In genomic region chr6:105515054-105515453, GRCh38 we compare ENCODE assay signal across 20 cellular contexts.
DNase-seq lines count a peak whose midpoint lies in the region; ATAC-seq, FAIRE-seq and TF ChIP-seq lines count a peak whose summit lies in the region.
"Had no signal": no experiment of that assay in that cellular context is flagged by ENCODE, and none has a peak within 500 bp of the region (broad histone marks: within the 10 kb centered on the region; RNA-seq: fewer than 3 reads in every experiment).

No MANE protein-coding gene starts in this region.

- ATAC-seq in T-helper 17 cell: no peak
- ATAC-seq: PC-3 had no signal

- peaks cover under 1% of the 10 kb centered on the region for H3K4me1 Mint-ChIP-seq in T-helper 17 cell
- H3K4me1 Mint-ChIP-seq: CD14-positive monocyte had no signal

- no peak for FAIRE-seq in GM12892 (lab: Jason Lieb, UNC)

- peak; percentile 48 for DNase-seq in NCI-H748 (lab: John Stamatoyannopoulos, UW; ENCODE audit: unreplicated experiment)
- no peak for DNase-seq in NCI-H748 treated with DMSO at 0.1 percent for 48 hours (lab: John Stamatoyannopoulos, UW)
- DNase-seq in NCI-H69 (lab: John Stamatoyannopoulos, UW): peak; percentile 35
- DNase-seq in iPS-NIHi7 (ENCODE audit: extremely low spot score): peak; percentile 22
- no peak for DNase-seq in GM12892 (ENCODE audit: insufficient read length)
- DNase-seq in T-helper 17 cell: no peak
- DNase-seq in thyroid gland: no peak
- DNase-seq in NCI-H2196 treated with DMSO at 0.1 percent for 48 hours (lab: John Stamatoyannopoulos, UW; ENCODE audit: unreplicated experiment): no peak
- DNase-seq: 8988T, DMS 273 treated with DMSO at 0.1 percent for 48 hours, DND-41, GDM1, GM23248, MM.1S, NCI-H1092, NCI-H2171 treated with DMSO at 0.1 percent for 48 hours, NCI-H82, PC-3 had no signal

- H3K4me3 ChIP-seq in thyroid gland (replicated peaks in 1 of 3): no peak overlapping the region
- H3K4me3 ChIP-seq: GM23248 had no signal

- H3K36me3 ChIP-seq in thyroid gland: no peaks in the 10 kb centered on the region

- H3K4me3 Mint-ChIP-seq in T-helper 17 cell: no peak overlapping the region
- H3K4me3 Mint-ChIP-seq: CD14-positive monocyte had no signal

- no peaks in the 10 kb centered on the region for H3K36me3 Mint-ChIP-seq in T-helper 17 cell (ENCODE audit: low read depth)
- H3K36me3 Mint-ChIP-seq: CD14-positive monocyte had no signal

- no peak overlapping the region for H3K27ac ChIP-seq in thyroid gland
- H3K27ac ChIP-seq: GM23248, RWPE1 had no signal

- no peak overlapping the region for H3K27ac Mint-ChIP-seq in T-helper 17 cell

- intact Hi-C loops in thyroid gland (cut with DNase I): no loop called here

- H3K4me1 ChIP-seq in thyroid gland: no peaks in the 10 kb centered on the region

- no peak for TF ChIP-seq CTCF in thyroid gland (IDR thresholded peaks at IDR 0.05)

- 80 to 94% methylated on average over 6 of the region's 6 CpGs for WGBS in thyroid gland, 2 donors

- H3K9me3 ChIP-seq in T-helper 17 cell (ENCODE audit: control insufficient read depth, low read length, poor library complexity, severe bottlenecking): no peaks in the 10 kb centered on the region
- H3K9me3 ChIP-seq in thyroid gland: no peaks in the 10 kb centered on the region

- no peak for TF ChIP-seq POLR2A in GM12892 (IDR thresholded peaks at IDR 0.05; ENCODE audit: low read depth, low read length)
- TF ChIP-seq POLR2A in thyroid gland (IDR thresholded peaks at IDR 0.05): no peak

- peaks cover 15% of the 10 kb centered on the region for H3K27me3 Mint-ChIP-seq in T-helper 17 cell

- H3K27me3 ChIP-seq in thyroid gland: no peaks in the 10 kb centered on the region

Comparison
In these comparisons a context has a peak if more than half of its experiments do, and no peak if none do; other contexts are left out.
1. DNase-seq: peak in NCI-H748 (single experiment), NCI-H69 (single experiment) and iPS-NIHi7 (single experiment); none in NCI-H748 treated with DMSO at 0.1 percent for 48 hours (single experiment), GM12892 (single experiment), T-helper 17 cell (0 of 3), thyroid gland (0 of 2) and NCI-H2196 treated with DMSO at 0.1 percent for 48 hours (single experiment).